1 cellular context compared by ENCODE assay signal in the genomic region with DNA sequence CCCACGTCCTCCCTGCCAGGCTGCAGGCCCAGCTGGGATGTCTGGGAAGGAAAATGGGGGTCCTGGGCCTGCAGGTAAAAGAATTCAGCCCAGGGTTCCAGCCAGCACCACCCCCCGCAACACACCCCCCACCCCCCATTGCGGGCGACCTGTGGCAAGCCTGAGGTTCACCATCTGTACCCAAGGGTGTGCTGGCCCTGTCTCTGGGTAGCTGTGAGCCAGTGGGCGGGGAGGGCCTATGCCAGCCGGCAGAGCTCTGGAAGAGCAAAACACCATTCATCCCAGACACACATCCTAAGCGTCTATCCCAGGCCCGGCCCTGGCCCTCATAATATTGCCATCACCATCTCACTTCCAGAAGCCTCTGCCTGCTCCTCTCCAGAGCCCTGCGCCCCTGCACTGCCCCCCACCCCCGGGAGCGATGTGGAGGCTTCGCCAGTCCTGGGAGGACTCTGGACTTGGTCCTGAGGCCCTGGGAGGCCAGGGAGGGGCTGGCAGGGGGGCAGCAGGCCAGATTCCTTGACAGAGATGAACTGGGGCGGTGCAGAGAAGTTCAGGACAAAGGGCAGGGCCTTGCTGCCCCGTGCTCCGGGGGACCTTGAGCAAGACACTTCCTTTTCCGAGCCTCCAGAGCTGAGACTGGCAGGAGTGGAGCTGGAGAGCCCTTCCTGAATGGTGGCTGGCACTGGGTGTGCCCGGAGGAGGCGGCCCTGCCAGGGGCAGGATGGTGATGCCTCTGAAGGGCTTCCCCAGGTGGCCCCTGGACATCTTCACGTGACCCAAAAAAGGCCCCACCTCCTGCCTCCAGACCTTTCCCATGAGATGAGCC.
TF ChIP-seq lines count a peak whose summit lies in the region.

No MANE protein-coding gene starts in this region.

TF ChIP-seq in HepG2, 621 proteins besides CTCF, POLR2A, EP300 and RAD21 (continued from another document and continues in another):
- TF ChIP-seq, protein P1, sequence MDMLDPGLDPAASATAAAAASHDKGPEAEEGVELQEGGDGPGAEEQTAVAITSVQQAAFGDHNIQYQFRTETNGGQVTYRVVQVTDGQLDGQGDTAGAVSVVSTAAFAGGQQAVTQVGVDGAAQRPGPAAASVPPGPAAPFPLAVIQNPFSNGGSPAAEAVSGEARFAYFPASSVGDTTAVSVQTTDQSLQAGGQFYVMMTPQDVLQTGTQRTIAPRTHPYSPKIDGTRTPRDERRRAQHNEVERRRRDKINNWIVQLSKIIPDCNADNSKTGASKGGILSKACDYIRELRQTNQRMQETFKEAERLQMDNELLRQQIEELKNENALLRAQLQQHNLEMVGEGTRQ (IDR thresholded peaks at IDR 0.05; ENCODE audit: low read depth, low read length) = peak; percentile 10; the same call in 1 of the 2 replicates
- TF ChIP-seq, protein P1 (CRISPR knock-in tag; IDR thresholded peaks at IDR 0.05; ENCODE audit: borderline replicate concordance) = peak; percentile 66
- TF ChIP-seq CHD4 (IDR thresholded peaks at IDR 0.05; ENCODE audit: borderline replicate concordance, low read length) = no peak
- TF ChIP-seq ZNF430 (CRISPR knock-in tag; IDR thresholded peaks at IDR 0.05) = peak; percentile 77; the same call in 1 of the 2 replicates
- 0 out of 2 replicates have a peak, but pooled peaks have one; percentile 63 for TF ChIP-seq ZMYM2 (CRISPR knock-in tag; IDR thresholded peaks at IDR 0.05)
- TF ChIP-seq ETV6 (CRISPR knock-in tag; conservative IDR thresholded peaks at IDR 0.05) = no peak
- TF ChIP-seq GATAD1 (CRISPR knock-in tag; IDR thresholded peaks at IDR 0.05) = no peak; the same call in 1 of the 2 replicates
- no peak for TF ChIP-seq ZSCAN20 (CRISPR knock-in tag; IDR thresholded peaks at IDR 0.05; ENCODE audit: borderline replicate concordance)
- TF ChIP-seq, protein P2, sequence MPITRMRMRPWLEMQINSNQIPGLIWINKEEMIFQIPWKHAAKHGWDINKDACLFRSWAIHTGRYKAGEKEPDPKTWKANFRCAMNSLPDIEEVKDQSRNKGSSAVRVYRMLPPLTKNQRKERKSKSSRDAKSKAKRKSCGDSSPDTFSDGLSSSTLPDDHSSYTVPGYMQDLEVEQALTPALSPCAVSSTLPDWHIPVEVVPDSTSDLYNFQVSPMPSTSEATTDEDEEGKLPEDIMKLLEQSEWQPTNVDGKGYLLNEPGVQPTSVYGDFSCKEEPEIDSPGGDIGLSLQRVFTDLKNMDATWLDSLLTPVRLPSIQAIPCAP (CRISPR knock-in tag; IDR thresholded peaks at IDR 0.05; ENCODE audit: low read depth) = peak; percentile 39; the same call in 1 of the 2 replicates
- peak; percentile 73; the same call in 1 of the 2 replicates for TF ChIP-seq ZNF431 (CRISPR knock-in tag; IDR thresholded peaks at IDR 0.05; ENCODE audit: borderline replicate concordance, low read depth)
- 0 out of 2 replicates have a peak, but pooled peaks have one; percentile 31 for TF ChIP-seq SMAD3 (CRISPR knock-in tag; IDR thresholded peaks at IDR 0.05)
- TF ChIP-seq HNRNPL (IDR thresholded peaks at IDR 0.05; ENCODE audit: low read depth, low read length) = peak; percentile 98
- TF ChIP-seq ZNF460 (CRISPR knock-in tag; IDR thresholded peaks at IDR 0.05; ENCODE audit: borderline replicate concordance) = peak; percentile 26; the same call in 1 of the 2 replicates
- TF ChIP-seq, protein P3, sequence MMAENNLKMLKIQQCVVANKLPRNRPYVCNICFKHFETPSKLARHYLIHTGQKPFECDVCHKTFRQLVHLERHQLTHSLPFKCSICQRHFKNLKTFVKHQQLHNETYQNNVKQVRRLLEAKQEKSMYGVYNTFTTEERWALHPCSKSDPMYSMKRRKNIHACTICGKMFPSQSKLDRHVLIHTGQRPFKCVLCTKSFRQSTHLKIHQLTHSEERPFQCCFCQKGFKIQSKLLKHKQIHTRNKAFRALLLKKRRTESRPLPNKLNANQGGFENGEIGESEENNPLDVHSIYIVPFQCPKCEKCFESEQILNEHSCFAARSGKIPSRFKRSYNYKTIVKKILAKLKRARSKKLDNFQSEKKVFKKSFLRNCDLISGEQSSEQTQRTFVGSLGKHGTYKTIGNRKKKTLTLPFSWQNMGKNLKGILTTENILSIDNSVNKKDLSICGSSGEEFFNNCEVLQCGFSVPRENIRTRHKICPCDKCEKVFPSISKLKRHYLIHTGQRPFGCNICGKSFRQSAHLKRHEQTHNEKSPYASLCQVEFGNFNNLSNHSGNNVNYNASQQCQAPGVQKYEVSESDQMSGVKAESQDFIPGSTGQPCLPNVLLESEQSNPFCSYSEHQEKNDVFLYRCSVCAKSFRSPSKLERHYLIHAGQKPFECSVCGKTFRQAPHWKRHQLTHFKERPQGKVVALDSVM (CRISPR knock-in tag; IDR thresholded peaks at IDR 0.05) = peak; percentile 83
- TF ChIP-seq HDAC1 (CRISPR knock-in tag; IDR thresholded peaks at IDR 0.05) = peak; percentile 96
- peak; percentile 89 for TF ChIP-seq HOXA3 (CRISPR knock-in tag; IDR thresholded peaks at IDR 0.05)
- TF ChIP-seq ZNF557 (CRISPR knock-in tag; IDR thresholded peaks at IDR 0.05) = peak; percentile 55; the same call in 1 of the 2 replicates
- TF ChIP-seq POLR2AphosphoS5 (IDR thresholded peaks at IDR 0.05; ENCODE audit: low read depth, low read length) = peak; percentile 81
- peak; percentile 96 for TF ChIP-seq MED1 (CRISPR knock-in tag; IDR thresholded peaks at IDR 0.05)
- TF ChIP-seq NR2F1 (CRISPR knock-in tag; IDR thresholded peaks at IDR 0.05) = peak in 1 of 2 experiments; percentile 81; a peak in 1 of 4 replicates
- TF ChIP-seq TCF12 (IDR thresholded peaks at IDR 0.05) = no peak
- TF ChIP-seq TCF12 (CRISPR knock-in tag; IDR thresholded peaks at IDR 0.05) = peak; percentile 97
- TF ChIP-seq, protein P4, sequence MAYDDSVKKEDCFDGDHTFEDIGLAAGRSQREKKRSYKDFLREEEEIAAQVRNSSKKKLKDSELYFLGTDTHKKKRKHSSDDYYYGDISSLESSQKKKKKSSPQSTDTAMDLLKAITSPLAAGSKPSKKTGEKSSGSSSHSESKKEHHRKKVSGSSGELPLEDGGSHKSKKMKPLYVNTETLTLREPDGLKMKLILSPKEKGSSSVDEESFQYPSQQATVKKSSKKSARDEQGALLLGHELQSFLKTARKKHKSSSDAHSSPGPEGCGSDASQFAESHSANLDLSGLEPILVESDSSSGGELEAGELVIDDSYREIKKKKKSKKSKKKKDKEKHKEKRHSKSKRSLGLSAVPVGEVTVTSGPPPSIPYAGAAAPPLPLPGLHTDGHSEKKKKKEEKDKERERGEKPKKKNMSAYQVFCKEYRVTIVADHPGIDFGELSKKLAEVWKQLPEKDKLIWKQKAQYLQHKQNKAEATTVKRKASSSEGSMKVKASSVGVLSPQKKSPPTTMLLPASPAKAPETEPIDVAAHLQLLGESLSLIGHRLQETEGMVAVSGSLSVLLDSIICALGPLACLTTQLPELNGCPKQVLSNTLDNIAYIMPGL (CRISPR knock-in tag; IDR thresholded peaks at IDR 0.05; ENCODE audit: borderline replicate concordance in 1 of 2, low read depth in 1 of 2) = peak; percentile 45; a peak in 1 of 4 replicates
- TF ChIP-seq, protein P5, sequence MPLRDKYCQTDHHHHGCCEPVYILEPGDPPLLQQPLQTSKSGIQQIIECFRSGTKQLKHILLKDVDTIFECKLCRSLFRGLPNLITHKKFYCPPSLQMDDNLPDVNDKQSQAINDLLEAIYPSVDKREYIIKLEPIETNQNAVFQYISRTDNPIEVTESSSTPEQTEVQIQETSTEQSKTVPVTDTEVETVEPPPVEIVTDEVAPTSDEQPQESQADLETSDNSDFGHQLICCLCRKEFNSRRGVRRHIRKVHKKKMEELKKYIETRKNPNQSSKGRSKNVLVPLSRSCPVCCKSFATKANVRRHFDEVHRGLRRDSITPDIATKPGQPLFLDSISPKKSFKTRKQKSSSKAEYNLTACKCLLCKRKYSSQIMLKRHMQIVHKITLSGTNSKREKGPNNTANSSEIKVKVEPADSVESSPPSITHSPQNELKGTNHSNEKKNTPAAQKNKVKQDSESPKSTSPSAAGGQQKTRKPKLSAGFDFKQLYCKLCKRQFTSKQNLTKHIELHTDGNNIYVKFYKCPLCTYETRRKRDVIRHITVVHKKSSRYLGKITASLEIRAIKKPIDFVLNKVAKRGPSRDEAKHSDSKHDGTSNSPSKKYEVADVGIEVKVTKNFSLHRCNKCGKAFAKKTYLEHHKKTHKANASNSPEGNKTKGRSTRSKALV (CRISPR knock-in tag; IDR thresholded peaks at IDR 0.05) = no peak
- peak; percentile 74 for TF ChIP-seq ZNF564 (CRISPR knock-in tag; IDR thresholded peaks at IDR 0.05)
- TF ChIP-seq ZNF296 (CRISPR knock-in tag; conservative IDR thresholded peaks at IDR 0.05) = peak; percentile 53; the same call in 1 of the 2 replicates
- no peak for TF ChIP-seq SETDB1 (CRISPR knock-in tag; IDR thresholded peaks at IDR 0.05; ENCODE audit: borderline replicate concordance)
- TF ChIP-seq, protein P6, sequence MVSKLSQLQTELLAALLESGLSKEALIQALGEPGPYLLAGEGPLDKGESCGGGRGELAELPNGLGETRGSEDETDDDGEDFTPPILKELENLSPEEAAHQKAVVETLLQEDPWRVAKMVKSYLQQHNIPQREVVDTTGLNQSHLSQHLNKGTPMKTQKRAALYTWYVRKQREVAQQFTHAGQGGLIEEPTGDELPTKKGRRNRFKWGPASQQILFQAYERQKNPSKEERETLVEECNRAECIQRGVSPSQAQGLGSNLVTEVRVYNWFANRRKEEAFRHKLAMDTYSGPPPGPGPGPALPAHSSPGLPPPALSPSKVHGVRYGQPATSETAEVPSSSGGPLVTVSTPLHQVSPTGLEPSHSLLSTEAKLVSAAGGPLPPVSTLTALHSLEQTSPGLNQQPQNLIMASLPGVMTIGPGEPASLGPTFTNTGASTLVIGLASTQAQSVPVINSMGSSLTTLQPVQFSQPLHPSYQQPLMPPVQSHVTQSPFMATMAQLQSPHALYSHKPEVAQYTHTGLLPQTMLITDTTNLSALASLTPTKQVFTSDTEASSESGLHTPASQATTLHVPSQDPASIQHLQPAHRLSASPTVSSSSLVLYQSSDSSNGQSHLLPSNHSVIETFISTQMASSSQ (IDR thresholded peaks at IDR 0.05; ENCODE audit: low read depth) = no peak
- TF ChIP-seq, protein P6 (CRISPR knock-in tag; IDR thresholded peaks at IDR 0.05; ENCODE audit: borderline replicate concordance) = peak; percentile 59; the same call in 1 of the 2 replicates
- peak; percentile 98 for TF ChIP-seq PHF21A (CRISPR knock-in tag; IDR thresholded peaks at IDR 0.05)
- TF ChIP-seq, protein P7, sequence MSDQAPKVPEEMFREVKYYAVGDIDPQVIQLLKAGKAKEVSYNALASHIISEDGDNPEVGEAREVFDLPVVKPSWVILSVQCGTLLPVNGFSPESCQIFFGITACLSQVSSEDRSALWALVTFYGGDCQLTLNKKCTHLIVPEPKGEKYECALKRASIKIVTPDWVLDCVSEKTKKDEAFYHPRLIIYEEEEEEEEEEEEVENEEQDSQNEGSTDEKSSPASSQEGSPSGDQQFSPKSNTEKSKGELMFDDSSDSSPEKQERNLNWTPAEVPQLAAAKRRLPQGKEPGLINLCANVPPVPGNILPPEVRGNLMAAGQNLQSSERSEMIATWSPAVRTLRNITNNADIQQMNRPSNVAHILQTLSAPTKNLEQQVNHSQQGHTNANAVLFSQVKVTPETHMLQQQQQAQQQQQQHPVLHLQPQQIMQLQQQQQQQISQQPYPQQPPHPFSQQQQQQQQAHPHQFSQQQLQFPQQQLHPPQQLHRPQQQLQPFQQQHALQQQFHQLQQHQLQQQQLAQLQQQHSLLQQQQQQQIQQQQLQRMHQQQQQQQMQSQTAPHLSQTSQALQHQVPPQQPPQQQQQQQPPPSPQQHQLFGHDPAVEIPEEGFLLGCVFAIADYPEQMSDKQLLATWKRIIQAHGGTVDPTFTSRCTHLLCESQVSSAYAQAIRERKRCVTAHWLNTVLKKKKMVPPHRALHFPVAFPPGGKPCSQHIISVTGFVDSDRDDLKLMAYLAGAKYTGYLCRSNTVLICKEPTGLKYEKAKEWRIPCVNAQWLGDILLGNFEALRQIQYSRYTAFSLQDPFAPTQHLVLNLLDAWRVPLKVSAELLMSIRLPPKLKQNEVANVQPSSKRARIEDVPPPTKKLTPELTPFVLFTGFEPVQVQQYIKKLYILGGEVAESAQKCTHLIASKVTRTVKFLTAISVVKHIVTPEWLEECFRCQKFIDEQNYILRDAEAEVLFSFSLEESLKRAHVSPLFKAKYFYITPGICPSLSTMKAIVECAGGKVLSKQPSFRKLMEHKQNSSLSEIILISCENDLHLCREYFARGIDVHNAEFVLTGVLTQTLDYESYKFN (CRISPR knock-in tag; conservative IDR thresholded peaks at IDR 0.05) = peak; percentile 99
- TF ChIP-seq RXRA (CRISPR knock-in tag; IDR thresholded peaks at IDR 0.05) = peak; percentile 92
- TF ChIP-seq SNAI1 (CRISPR knock-in tag; IDR thresholded peaks at IDR 0.05; ENCODE audit: borderline replicate concordance) = peak; percentile 88
- TF ChIP-seq, protein P8, sequence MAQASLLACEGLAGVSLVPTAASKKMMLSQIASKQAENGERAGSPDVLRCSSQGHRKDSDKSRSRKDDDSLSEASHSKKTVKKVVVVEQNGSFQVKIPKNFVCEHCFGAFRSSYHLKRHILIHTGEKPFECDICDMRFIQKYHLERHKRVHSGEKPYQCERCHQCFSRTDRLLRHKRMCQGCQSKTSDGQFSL (CRISPR knock-in tag; IDR thresholded peaks at IDR 0.05) = 0 out of 2 replicates have a peak, but pooled peaks have one; percentile 46
- no peak for TF ChIP-seq RFX1 (IDR thresholded peaks at IDR 0.05)
- TF ChIP-seq, protein P9, sequence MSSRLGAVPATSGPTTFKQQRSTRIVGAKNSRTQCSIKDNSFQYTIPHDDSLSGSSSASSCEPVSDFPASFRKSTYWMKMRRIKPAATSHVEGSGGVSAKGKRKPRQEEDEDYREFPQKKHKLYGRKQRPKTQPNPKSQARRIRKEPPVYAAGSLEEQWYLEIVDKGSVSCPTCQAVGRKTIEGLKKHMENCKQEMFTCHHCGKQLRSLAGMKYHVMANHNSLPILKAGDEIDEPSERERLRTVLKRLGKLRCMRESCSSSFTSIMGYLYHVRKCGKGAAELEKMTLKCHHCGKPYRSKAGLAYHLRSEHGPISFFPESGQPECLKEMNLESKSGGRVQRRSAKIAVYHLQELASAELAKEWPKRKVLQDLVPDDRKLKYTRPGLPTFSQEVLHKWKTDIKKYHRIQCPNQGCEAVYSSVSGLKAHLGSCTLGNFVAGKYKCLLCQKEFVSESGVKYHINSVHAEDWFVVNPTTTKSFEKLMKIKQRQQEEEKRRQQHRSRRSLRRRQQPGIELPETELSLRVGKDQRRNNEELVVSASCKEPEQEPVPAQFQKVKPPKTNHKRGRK (CRISPR knock-in tag; IDR thresholded peaks at IDR 0.05) = no peak
- TF ChIP-seq HNF4A (CRISPR knock-in tag; IDR thresholded peaks at IDR 0.05) = peak; percentile 99
